In the genomic region with DNA sequence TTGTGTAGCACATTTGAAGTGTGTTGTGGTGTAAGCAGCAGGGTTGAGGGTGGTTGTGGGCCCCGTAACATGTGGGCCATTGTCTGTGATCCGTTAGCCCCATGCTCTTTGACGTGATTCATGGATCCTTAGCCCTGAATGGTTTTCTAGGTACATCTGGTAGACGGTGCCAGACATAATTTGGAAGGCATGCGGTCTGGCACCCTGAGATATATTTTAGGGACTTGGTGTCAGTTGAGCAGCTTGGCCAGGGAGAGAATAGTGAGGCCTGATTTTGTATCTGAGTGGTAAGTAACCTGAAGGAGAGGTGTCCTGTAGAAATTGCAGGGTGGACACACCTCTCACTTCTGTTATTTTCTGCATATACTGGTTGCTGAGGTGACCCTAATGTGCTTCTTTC, we compare ENCODE assay signal across 25 cellular contexts. TPM values are rescaled to one million over a fixed set of nuclear protein-coding genes. Genes with fewer than 3 reads are reported as not detected.
"Had no signal": no experiment of that assay in that cellular context is flagged by ENCODE, and none has a peak within 500 bp of the region (broad histone marks: within the 10 kb centered on the region; RNA-seq: fewer than 3 reads in every experiment).

No MANE protein-coding gene starts in this region.

- ATAC-seq: effector memory CD8-positive, alpha-beta T cell; gastrocnemius medialis; left colon; natural killer cell; stimulated activated effector memory CD8-positive, alpha-beta T cell treated with anti-CD3 and anti-CD28 coated beads, Interleukin-12 subunit alpha, Interleukin-12 subunit beta, amount 100 ng/mL, for 72 hours had no signal

- H3K4me3 Mint-ChIP-seq: effector memory CD8-positive, alpha-beta T cell; memory B cell; natural killer cell; stimulated activated effector memory CD8-positive, alpha-beta T cell treated with anti-CD3 and anti-CD28 coated beads, Interleukin-12 subunit alpha, Interleukin-12 subunit beta, amount 100 ng/mL, for 72 hours had no signal

- H3K36me3 Mint-ChIP-seq: memory B cell; natural killer cell; stimulated activated effector memory CD8-positive, alpha-beta T cell treated with anti-CD3 and anti-CD28 coated beads, Interleukin-12 subunit alpha, Interleukin-12 subunit beta, amount 100 ng/mL, for 72 hours had no signal

- H3K27ac Mint-ChIP-seq: effector memory CD8-positive, alpha-beta T cell; memory B cell; natural killer cell; stimulated activated effector memory CD8-positive, alpha-beta T cell treated with anti-CD3 and anti-CD28 coated beads, Interleukin-12 subunit alpha, Interleukin-12 subunit beta, amount 100 ng/mL, for 72 hours had no signal

- DNase-seq: cortex of kidney; effector memory CD8-positive, alpha-beta T cell; foreskin fibroblast; gastrocnemius medialis; heart right ventricle; hippocampal formation; islet precursor cell; kidney glomerular epithelial cell; left colon; natural killer cell; occipital lobe; pancreas; retina; sigmoid colon; stimulated activated CD4-positive, alpha-beta T cell treated with anti-CD3 and anti-CD28 coated beads, Interleukin-2, amount 100 ng/mL, for 24 hours; stimulated activated CD4-positive, alpha-beta T cell treated with anti-CD3 and anti-CD28 coated beads, Interleukin-4, amount 100 ng/mL, for 24 hours; stimulated activated naive CD4-positive, alpha-beta T cell treated with Interleukin-2 at 50 U/mL for 16 hours; stomach; thyroid gland; trophoblast cell had no signal

- H3K9me3 ChIP-seq: gastrocnemius medialis, heart right ventricle, pancreas, sigmoid colon, stomach, thyroid gland, vagina had no signal

- H3K27ac ChIP-seq: gastrocnemius medialis, heart right ventricle, pancreas, sigmoid colon, stomach, thyroid gland, vagina had no signal

- H3K4me1 Mint-ChIP-seq: memory B cell; natural killer cell; stimulated activated effector memory CD8-positive, alpha-beta T cell treated with anti-CD3 and anti-CD28 coated beads, Interleukin-12 subunit alpha, Interleukin-12 subunit beta, amount 100 ng/mL, for 72 hours had no signal

- H3K27me3 Mint-ChIP-seq: effector memory CD8-positive, alpha-beta T cell; memory B cell had no signal

- H3K27me3 ChIP-seq: gastrocnemius medialis, heart right ventricle, pancreas, sigmoid colon, stomach, thyroid gland, vagina had no signal

- H3K4me1 ChIP-seq: gastrocnemius medialis, pancreas, sigmoid colon, stomach, thyroid gland, vagina had no signal

RNA-seq across cellular contexts. Expression of a gene that starts 10.9 kb away (rescaled TPM):
- total RNA-seq: gastrocnemius medialis, glomerular endothelial cell, natural killer cell, posterior vena cava, vagina had no signal
